ENCODE assay signal across 8 cellular contexts in genomic region chr6:93419304-93420162, GRCh38. TPM values are rescaled to one million over a fixed set of nuclear protein-coding genes. Genes with fewer than 3 reads are reported as not detected.
DNase-seq lines count a peak whose midpoint lies in the region; TF ChIP-seq lines count a peak whose summit lies in the region.

EPHA7 (minus strand) TSS chr6:93419559; CDS start chr6:93419341, 218 bp downstream.

- H3K36me3 ChIP-seq in H7 (replicated peaks; ENCODE audit: control insufficient read depth, insufficient read depth, low read length) (no peaks in the 10 kb centered on the region), SJCRH30 (0 out of 2 replicates have a peak, but pooled peaks cover under 1% of the 10 kb centered on the region), iPS-20b (ENCODE audit: insufficient read depth, low read depth, low read length) (no peaks in the 10 kb centered on the region)

- H3K27ac ChIP-seq in SJCRH30 (peak within 1 kb of the TSS; percentile 92), iPS-20b (ENCODE audit: low read length) (peak within 1 kb of the TSS; percentile 4)

- peaks cover 24% of the 10 kb centered on the region for H3K27me3 ChIP-seq in H7 (ENCODE audit: control insufficient read depth, insufficient read depth, low read length)
- no peaks in the 10 kb centered on the region for H3K27me3 ChIP-seq in SJCRH30
- H3K27me3 ChIP-seq in iPS-20b (ENCODE audit: insufficient read depth, low read length) = peaks cover 45% of the 10 kb centered on the region

- no peak for TF ChIP-seq CTCF in LNCaP clone FGC (IDR thresholded peaks at IDR 0.05; ENCODE audit: control insufficient read depth, extremely low read depth, insufficient read depth)
- no peak for TF ChIP-seq CTCF in retinal pigment epithelial cell (conservative IDR thresholded peaks at IDR 0.05; ENCODE audit: low read depth, low read length)

- peak; percentile 34 for DNase-seq in GM04504 (ENCODE audit: low read depth)
- peak; percentile 94 for DNase-seq in H7
- peak; percentile 71 for DNase-seq in LNCaP clone FGC (ENCODE audit: low read depth)
- peak; percentile 98 to 99 for DNase-seq in SJCRH30
- peak; percentile 98 for DNase-seq in cerebellar nuclear complex (lab: John Stamatoyannopoulos, UW)
- peak; percentile 87 for DNase-seq in retinal pigment epithelial cell (ENCODE audit: low read depth)
- DNase-seq in activated gamma-delta T cell treated with Interleukin-2 at 50 U/mL for 16 hours = no peak

- H3K9ac ChIP-seq in iPS-20b (ENCODE audit: low read depth, low read length) = peak within 1 kb of the TSS; percentile 81

- H3K4me3 ChIP-seq in H7 (ENCODE audit: insufficient read depth, low read depth, low read length) (peak within 1 kb of the TSS; percentile 91), LNCaP clone FGC (ENCODE audit: low read depth, low read length) (peak within 1 kb of the TSS; percentile 56), SJCRH30 (peak within 1 kb of the TSS; percentile 70), iPS-20b (ENCODE audit: low read length) (peak within 1 kb of the TSS; percentile 85), retinal pigment epithelial cell (ENCODE audit: low read length) (peak within 1 kb of the TSS; percentile 78)

- no peaks in the 10 kb centered on the region for H3K9me3 ChIP-seq in SJCRH30 (replicated peaks)
- no peaks in the 10 kb centered on the region for H3K9me3 ChIP-seq in iPS-20b (ENCODE audit: insufficient read depth, low read depth, low read length)

- H3K4me1 ChIP-seq in SJCRH30 = peaks cover 19% of the 10 kb centered on the region
- peaks cover 3% of the 10 kb centered on the region; the same call in 1 of the 2 replicates for H3K4me1 ChIP-seq in iPS-20b (ENCODE audit: insufficient read depth, low read length)

RNA-seq across cellular contexts. Expression of gene EPHA7, which starts in this region (rescaled TPM):
- 6.6 and 10.2 TPM in 2 replicates for total RNA-seq in H7 (2014; rRNA removed; shearing (Covaris generic))
- 75.3 and 89.0 TPM in 2 replicates for total RNA-seq in SJCRH30 (2014; rRNA removed; shearing (Covaris generic))
